Comparison of ENCODE assay signal across 23 cellular contexts in the genomic region with DNA sequence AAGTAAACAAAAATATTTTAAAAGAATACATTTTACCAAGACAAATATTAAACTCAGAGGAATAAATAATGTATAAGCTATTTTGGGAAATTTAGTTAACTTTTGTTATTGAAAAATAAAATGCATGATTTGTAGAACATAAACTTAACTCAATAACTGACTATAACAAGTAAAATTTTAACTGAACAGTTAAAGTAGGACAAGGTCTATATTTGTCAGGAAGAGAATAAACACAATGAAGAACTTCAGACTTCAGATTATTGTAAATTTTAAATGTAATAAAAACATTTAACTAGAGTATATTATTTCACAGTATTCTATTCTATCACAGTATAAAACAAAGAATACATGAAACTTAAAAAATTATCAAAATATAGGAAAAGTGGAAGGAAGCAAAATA.
"Had no signal": no experiment of that assay in that cellular context is flagged by ENCODE, and none has a peak within 500 bp of the region (broad histone marks: within the 10 kb centered on the region; RNA-seq: fewer than 3 reads in every experiment).

No MANE protein-coding gene starts in this region.

- H3K27me3 ChIP-seq: SJSA1 had no signal

- H3K9ac ChIP-seq: KMS-11 had no signal

- H3K4me3 ChIP-seq: K562, SJSA1, SK-N-MC had no signal

- H3K4me1 ChIP-seq: SJSA1 had no signal

- FAIRE-seq: K562 had no signal

- ATAC-seq: K562 had no signal

- H3K9me3 ChIP-seq: SJSA1 had no signal

- H3K27ac ChIP-seq: KMS-11, SJSA1, SK-N-MC had no signal

- H3K4me2 ChIP-seq: KMS-11 had no signal

- H3K36me3 ChIP-seq: SJSA1 had no signal

- DNase-seq: Kasumi-1, MM.1S, MV-4-11, NCI-H1048, NCI-H1105 treated with DMSO at 0.1 percent for 48 hours, NCI-H1417 treated with DMSO at 0.1 percent for 48 hours, NCI-H187, NCI-H2029, NCI-H2081 treated with DMSO at 0.1 percent for 48 hours, NCI-H2171, NCI-H226, NCI-H446, NCI-H510A, NCI-H524 treated with DMSO at 0.1 percent for 48 hours, NCI-H69, NCI-H774, Right ventricle myocardium superior, RPMI8226, SIG-M5 had no signal
